In the genomic region with DNA sequence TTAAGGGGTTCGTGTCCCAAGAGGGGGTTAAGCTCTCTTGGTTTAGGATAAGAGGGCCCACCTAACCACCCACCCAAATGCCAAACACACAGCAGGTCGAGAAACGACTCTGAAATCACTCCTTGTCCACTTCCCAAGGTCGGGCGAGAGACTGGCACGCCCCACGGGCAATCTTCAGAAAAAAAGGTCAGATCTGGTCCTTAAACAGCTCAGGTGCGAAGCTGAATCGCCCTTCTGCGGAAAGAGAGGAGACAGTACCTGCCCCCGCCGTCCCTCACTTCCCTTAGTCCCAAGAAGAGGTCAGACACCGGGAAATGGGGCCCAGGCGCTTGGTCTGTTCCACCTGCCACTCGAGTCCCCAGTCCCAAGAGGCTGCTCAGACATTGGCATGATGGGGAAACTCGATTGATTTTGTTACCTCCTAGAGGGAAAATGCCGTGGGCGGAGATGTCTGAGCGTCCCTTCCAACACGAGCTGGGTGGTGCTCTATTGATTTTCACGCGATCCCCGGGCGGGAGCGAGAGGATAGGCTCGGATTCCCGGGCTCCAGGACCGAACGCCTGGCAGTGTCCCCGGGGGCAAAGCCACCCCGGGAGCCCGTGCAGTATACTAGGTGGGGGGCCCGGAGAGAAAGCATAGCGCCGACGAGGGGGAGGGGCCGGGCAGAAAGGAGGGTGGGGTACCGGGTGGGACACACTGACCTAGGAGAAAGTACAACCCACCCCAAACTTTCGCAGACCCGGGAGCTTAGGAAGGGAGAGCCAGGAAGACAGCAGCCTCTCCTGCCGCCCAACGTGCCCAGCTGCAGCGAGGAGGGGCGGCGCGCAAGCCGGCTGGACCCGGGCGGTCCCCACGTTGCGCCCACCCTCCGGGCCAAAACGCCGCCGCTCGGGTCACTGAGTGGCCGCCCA, we compare ENCODE assay signal across 8 cellular contexts.
DNase-seq lines count a peak whose midpoint lies in the region; ATAC-seq, FAIRE-seq and TF ChIP-seq lines count a peak whose summit lies in the region.

No MANE protein-coding gene starts in this region.

- ATAC-seq in HG02759 (IDR thresholded peaks at IDR 0.05; ENCODE audit: unreplicated experiment), result peak; percentile 0
- no peak for ATAC-seq in GM21717 (IDR thresholded peaks at IDR 0.05; ENCODE audit: unreplicated experiment)

- H3K4me3 ChIP-seq in fibroblast of pulmonary artery (replicated peaks; ENCODE audit: low read depth, low read length) (peak overlapping the region; percentile 58), neutrophil (ENCODE audit: low read depth in 1 of 2, low read length in 1 of 2) (peak overlapping the region; percentile 40 to 55)

- H3K9me3 ChIP-seq in neutrophil, result no peaks in the 10 kb centered on the region

- H3K27ac ChIP-seq in VCaP, result peak overlapping the region; percentile 79
- no peak overlapping the region for H3K27ac ChIP-seq in neutrophil

- FAIRE-seq in GM19239 (lab: Jason Lieb, UNC), result no peak

- peak; percentile 45 for DNase-seq in COLO668 (lab: John Stamatoyannopoulos, UW; ENCODE audit: unreplicated experiment)
- no peak for DNase-seq in fibroblast of pulmonary artery (ENCODE audit: low read depth)
- DNase-seq in GM19239 (ENCODE audit: insufficient read length, low spot score), result no peak
- DNase-seq in cortex of kidney (lab: John Stamatoyannopoulos, UW), result no peak

- H3K4me1 ChIP-seq in neutrophil (ENCODE audit: control insufficient read depth in 1 of 2, insufficient read depth in 1 of 2, low read depth in 1 of 2, low read length in 1 of 2), result peaks cover 22 to 29% of the 10 kb centered on the region in 2 experiments

- H3K36me3 ChIP-seq in neutrophil, result no peaks in the 10 kb centered on the region

- no peak for TF ChIP-seq CTCF in VCaP (conservative IDR thresholded peaks at IDR 0.05)
- TF ChIP-seq CTCF in fibroblast of pulmonary artery (IDR thresholded peaks at IDR 0.05; ENCODE audit: low read length, missing control alignments), result no peak
- TF ChIP-seq CTCF in neutrophil (IDR thresholded peaks at IDR 0.05), result no peak

- H3K27me3 ChIP-seq in neutrophil, result peaks cover 100% of the 10 kb centered on the region
